Comparison of ENCODE assay signal across 22 cellular contexts in genomic region chr19:6416658-6417405, GRCh38. TPM values are rescaled to one million over a fixed set of nuclear protein-coding genes. Genes with fewer than 3 reads are reported as not detected.
DNase-seq lines count a peak whose midpoint lies in the region; ATAC-seq and TF ChIP-seq lines count a peak whose summit lies in the region.
"Had no signal": no experiment of that assay in that cellular context is flagged by ENCODE, and none has a peak within 500 bp of the region (broad histone marks: within the 10 kb centered on the region; RNA-seq: fewer than 3 reads in every experiment).

No MANE protein-coding gene starts in this region.

- no peak for ATAC-seq in activated naive CD4-positive, alpha-beta T cell treated with anti-CD3 and anti-CD28 coated beads, Interleukin-2, amount 50 U/mL, for 72 hours
- ATAC-seq: CD8-positive, alpha-beta T cell had no signal

- intact Hi-C loops in dorsolateral prefrontal cortex (cut with DNase I): loop anchor here (5.0 kb wide), 2 partner anchors 35 to 80 kb away; no protein-coding TSS in a partner anchor

- H3K27me3 Mint-ChIP-seq in activated CD4-positive, alpha-beta T cell treated with anti-CD3 and anti-CD28 coated beads, Interleukin-2, amount 10 ng/mL, durations not matched to agents 7 days and 5 days: no peaks in the 10 kb centered on the region

- CTCF ChIA-PET in activated CD4-positive, alpha-beta T cell treated with anti-CD3 and anti-CD28 coated beads, Interleukin-2, amount 10 ng/mL, durations not matched to agents 7 days and 5 days (lab: Charles Lee): no interaction called here
- CTCF ChIA-PET in RWPE1 (lab: Yijun Ruan, JAX): interaction anchor here (0.5 to 1.0 kb wide), 3 partner anchors 9 to 41 kb away, joined by 3 to 5 read pairs (median 3); partner anchors contain the start of gene PSPN

- H3K36me3 Mint-ChIP-seq in activated CD4-positive, alpha-beta T cell treated with anti-CD3 and anti-CD28 coated beads, Interleukin-2, amount 10 ng/mL, durations not matched to agents 7 days and 5 days (ENCODE audit: low read depth): peaks cover 34% of the 10 kb centered on the region
- H3K36me3 Mint-ChIP-seq in activated naive CD4-positive, alpha-beta T cell treated with anti-CD3 and anti-CD28 coated beads, Interleukin-2, amount 50 U/mL, for 72 hours: peaks cover 13 to 14% of the 10 kb centered on the region in 2 donors

- H3K36me3 ChIP-seq in HAP-1 (replicated peaks): peaks cover 77% of the 10 kb centered on the region

- TF ChIP-seq CTCF in RWPE1 (conservative IDR thresholded peaks at IDR 0.05; ENCODE audit: low read depth): no peak
- no peak for TF ChIP-seq CTCF in dorsolateral prefrontal cortex (IDR thresholded peaks at IDR 0.05 in 54 of 56, conservative IDR thresholded peaks at IDR 0.05 in 2 of 56; ENCODE audit: low read depth in 1 of 56, partially characterized antibody in 56 of 56)

- peak overlapping the region; percentile 27 for H3K27ac Mint-ChIP-seq in activated CD4-positive, alpha-beta T cell treated with anti-CD3 and anti-CD28 coated beads, Interleukin-2, amount 10 ng/mL, durations not matched to agents 7 days and 5 days
- H3K27ac Mint-ChIP-seq in activated naive CD4-positive, alpha-beta T cell treated with anti-CD3 and anti-CD28 coated beads, Interleukin-2, amount 50 U/mL, for 72 hours: no peak overlapping the region
- H3K27ac Mint-ChIP-seq: CD8-positive, alpha-beta T cell had no signal

- H3K9me3 ChIP-seq in HAP-1: no peaks in the 10 kb centered on the region
- H3K9me3 ChIP-seq: BLaER1 treated with 17β-estradiol and CSF1 and Interleukin-3, amounts not matched to agents 10 nM and 100 nM had no signal

- H3K27ac ChIP-seq in RWPE1 (peak overlapping the region; percentile 9; the same call in 1 of the 2 replicates), dorsolateral prefrontal cortex (peak overlapping the region in 43 of 59 donors; percentile 1 to 78 (median 57)), temporal lobe (ENCODE audit: low read depth, low read length) (peak overlapping the region; percentile 38)
- H3K27ac ChIP-seq: BLaER1 treated with 17β-estradiol and CSF1 and Interleukin-3, amounts not matched to agents 10 nM and 100 nM; GM23248 had no signal

- H3K4me1 ChIP-seq in HAP-1: no peaks in the 10 kb centered on the region

- no peak for DNase-seq in activated CD4-positive, alpha-beta T cell treated with anti-CD3 and anti-CD28 coated beads, Interleukin-2, amount 10 ng/mL, durations not matched to agents 7 days and 5 days
- no peak for DNase-seq in activated CD4-positive, alpha-beta T cell treated with anti-CD3 and anti-CD28 coated beads, Interleukin-2, amount 50 U/mL, for 4 hours
- no peak for DNase-seq in RWPE1 (ENCODE audit: low spot score)
- DNase-seq in dorsolateral prefrontal cortex: no peak
- DNase-seq in GF-D8 (lab: John Stamatoyannopoulos, UW): no peak
- DNase-seq in HAP-1 (ENCODE audit: low spot score in 2 of 2): no peak
- no peak for DNase-seq in activated naive CD4-positive, alpha-beta T cell treated with anti-CD3 and anti-CD28 coated beads, Interleukin-2, amount 50 U/mL, for 72 hours (ENCODE audit: low spot score in 2 of 2)
- DNase-seq: CD8-positive, alpha-beta T cell; DMS153; MV-4-11; NCI-H1105 treated with DMSO at 0.1 percent for 48 hours; NCI-H1694 treated with DMSO at 0.1 percent for 48 hours; NCI-H446; NCI-H526 treated with DMSO at 0.1 percent for 48 hours; OCI-M1; SHP77 had no signal

- no peak overlapping the region for H3K4me3 Mint-ChIP-seq in activated CD4-positive, alpha-beta T cell treated with anti-CD3 and anti-CD28 coated beads, Interleukin-2, amount 10 ng/mL, durations not matched to agents 7 days and 5 days
- H3K4me3 Mint-ChIP-seq: CD8-positive, alpha-beta T cell had no signal

- H3K4me3 ChIP-seq in dorsolateral prefrontal cortex: no peak overlapping the region
- H3K4me3 ChIP-seq in HAP-1: no peak overlapping the region
- H3K4me3 ChIP-seq: BLaER1 treated with 17β-estradiol and CSF1 and Interleukin-3, amounts not matched to agents 10 nM and 100 nM; GM23248 had no signal

- H3K27me3 ChIP-seq in dorsolateral prefrontal cortex: no peaks in the 10 kb centered on the region
- no peaks in the 10 kb centered on the region for H3K27me3 ChIP-seq in HAP-1 (ENCODE audit: low read depth)
- H3K27me3 ChIP-seq: BLaER1 treated with 17β-estradiol and CSF1 and Interleukin-3, amounts not matched to agents 10 nM and 100 nM had no signal

- POLR2A ChIA-PET in activated CD4-positive, alpha-beta T cell treated with anti-CD3 and anti-CD28 coated beads, Interleukin-2, amount 10 ng/mL, durations not matched to agents 7 days and 5 days (lab: Charles Lee): no interaction called here
- POLR2A ChIA-PET in RWPE1 (lab: Yijun Ruan, JAX; ENCODE audit: low non-redundant PET): no interaction called here

- in situ Hi-C loops in HAP-1 (cut with MboI; ENCODE audit: low sequenced_read_pairs): no loop called here

- no peaks in the 10 kb centered on the region for H3K9me3 Mint-ChIP-seq in activated CD4-positive, alpha-beta T cell treated with anti-CD3 and anti-CD28 coated beads, Interleukin-2, amount 10 ng/mL, durations not matched to agents 7 days and 5 days
- no peaks in the 10 kb centered on the region for H3K9me3 Mint-ChIP-seq in activated naive CD4-positive, alpha-beta T cell treated with anti-CD3 and anti-CD28 coated beads, Interleukin-2, amount 50 U/mL, for 72 hours
- H3K9me3 Mint-ChIP-seq: CD8-positive, alpha-beta T cell had no signal

- peaks cover 8% of the 10 kb centered on the region for H3K4me1 Mint-ChIP-seq in activated CD4-positive, alpha-beta T cell treated with anti-CD3 and anti-CD28 coated beads, Interleukin-2, amount 10 ng/mL, durations not matched to agents 7 days and 5 days

RNA-seq across cellular contexts. Expression of gene KHSRP, which starts 7.8 kb away (rescaled TPM):
- total RNA-seq in activated CD4-positive, alpha-beta T cell treated with anti-CD3 and anti-CD28 coated beads, Interleukin-2, amount 10 ng/mL, durations not matched to agents 7 days and 5 days: 100 to 1,000 TPM; 301 to 308 TPM
- total RNA-seq in dorsolateral prefrontal cortex: 100 to 1,000 TPM; 138 to 218 (median 173) TPM
- total RNA-seq in temporal lobe: 120 TPM
- total RNA-seq in activated naive CD4-positive, alpha-beta T cell treated with anti-CD3 and anti-CD28 coated beads, Interleukin-2, amount 50 U/mL, for 72 hours: 100 to 1,000 TPM; 240 to 353 TPM

RNA-seq across cellular contexts. Expression of gene SLC25A41, which starts 16.7 kb away (rescaled TPM):
- under 1 TPM; 0.42 to 0.55 TPM for total RNA-seq in activated CD4-positive, alpha-beta T cell treated with anti-CD3 and anti-CD28 coated beads, Interleukin-2, amount 10 ng/mL, durations not matched to agents 7 days and 5 days
- total RNA-seq in dorsolateral prefrontal cortex: 10 to 100 TPM in 1 of 120 experiments, 1 to 10 TPM in 119; 1.1 to 11.0 (median 4.3) TPM
- 0.98 TPM for total RNA-seq in temporal lobe
- under 1 TPM in 1 of 2 donors, not detected in 1; 0.14 TPM for total RNA-seq in activated naive CD4-positive, alpha-beta T cell treated with anti-CD3 and anti-CD28 coated beads, Interleukin-2, amount 50 U/mL, for 72 hours
- total RNA-seq: CD8-positive, alpha-beta T cell; Daoy; GM23248; IMR-90; M059J had no signal

RNA-seq across cellular contexts. Expression of gene GTF2F1, which starts 23.9 kb away (rescaled TPM):
- total RNA-seq in activated CD4-positive, alpha-beta T cell treated with anti-CD3 and anti-CD28 coated beads, Interleukin-2, amount 10 ng/mL, durations not matched to agents 7 days and 5 days: 10 to 100 TPM; 61.4 to 67.7 TPM
- 10 to 100 TPM; 30.4 to 92.6 (median 66.4) TPM for total RNA-seq in dorsolateral prefrontal cortex
- total RNA-seq in temporal lobe: 35.4 TPM
- total RNA-seq in activated naive CD4-positive, alpha-beta T cell treated with anti-CD3 and anti-CD28 coated beads, Interleukin-2, amount 50 U/mL, for 72 hours: 10 to 100 TPM; 44.6 to 78.4 TPM

RNA-seq across cellular contexts. Expression of gene PSPN, which starts 41.1 kb away (rescaled TPM):
- 1 to 10 TPM; 2.4 TPM for total RNA-seq in activated CD4-positive, alpha-beta T cell treated with anti-CD3 and anti-CD28 coated beads, Interleukin-2, amount 10 ng/mL, durations not matched to agents 7 days and 5 days
- total RNA-seq in dorsolateral prefrontal cortex (1 to 10 TPM; 1.6 to 9.6 (median 3.6) TPM), temporal lobe (3.0 TPM)
- total RNA-seq in activated naive CD4-positive, alpha-beta T cell treated with anti-CD3 and anti-CD28 coated beads, Interleukin-2, amount 50 U/mL, for 72 hours: 1 to 10 TPM; 2.0 to 3.4 TPM

RNA-seq across cellular contexts. Expression of gene SLC25A23, which starts 42.8 kb away (rescaled TPM):
- 10 to 100 TPM; 19.4 to 24.8 TPM for total RNA-seq in activated CD4-positive, alpha-beta T cell treated with anti-CD3 and anti-CD28 coated beads, Interleukin-2, amount 10 ng/mL, durations not matched to agents 7 days and 5 days
- 100 to 1,000 TPM; 113 to 321 (median 206) TPM for total RNA-seq in dorsolateral prefrontal cortex
- total RNA-seq in temporal lobe: 38.8 TPM
- total RNA-seq in activated naive CD4-positive, alpha-beta T cell treated with anti-CD3 and anti-CD28 coated beads, Interleukin-2, amount 50 U/mL, for 72 hours: 10 to 100 TPM in 1 of 2 donors, under 1 TPM in 1; 0.96 to 36.0 TPM
